ENCODE assay signal across 8 cellular contexts in genomic region chr16:4766875-4767628, GRCh38. TPM values are rescaled to one million over a fixed set of nuclear protein-coding genes. Genes with fewer than 3 reads are reported as not detected.
A peak's percentile ranks its signal among the peaks of the same experiment; 100 is the strongest.
DNase-seq lines count a peak whose midpoint lies in the region; ATAC-seq and TF ChIP-seq lines count a peak whose summit lies in the region.

TSS of gene ZNF500 (minus strand) at chr16:4767162. CDS start at chr16:4765978, 1,184 bp downstream.

- peaks cover 3 to 8% of the 10 kb centered on the region in 2 donors for H3K4me1 ChIP-seq in esophagus (ENCODE audit: control insufficient read depth in 2 of 2, insufficient read depth in 2 of 2, low read length in 1 of 2)
- H3K4me1 ChIP-seq in mucosa of stomach (ENCODE audit: control insufficient read depth, insufficient read depth, low read length): peaks cover 21% of the 10 kb centered on the region

- ATAC-seq in GM21737 (IDR thresholded peaks at IDR 0.05; ENCODE audit: unreplicated experiment): peak; percentile 93

- no peaks in the 10 kb centered on the region for H3K27me3 Mint-ChIP-seq in activated T-cell treated with anti-CD3 and anti-CD28 coated beads, Interleukin-2, amount 50 U/mL, for 24 hours

- DNase-seq in DMS79 (lab: John Stamatoyannopoulos, UW) (peak; percentile 82), KG1 (lab: John Stamatoyannopoulos, UW) (peak; percentile 94)
- DNase-seq in activated T-cell treated with anti-CD3 and anti-CD28 coated beads, Interleukin-2, amount 50 U/mL, for 24 hours: peak; percentile 100
- peak; percentile 99 for DNase-seq in stimulated activated CD8-positive, alpha-beta memory T cell treated with anti-CD3 and anti-CD28 coated beads, Interleukin-4, amount 100 ng/mL, for 48 hours

- H3K36me3 ChIP-seq in esophagus (ENCODE audit: control insufficient read depth in 2 of 2, insufficient read depth in 2 of 2, low read length in 1 of 2): peaks cover 3 to 19% of the 10 kb centered on the region in 2 donors
- peaks cover 1% of the 10 kb centered on the region for H3K36me3 ChIP-seq in mucosa of stomach (ENCODE audit: control insufficient read depth, insufficient read depth, low read length)

- H3K4me1 Mint-ChIP-seq in activated T-cell treated with anti-CD3 and anti-CD28 coated beads, Interleukin-2, amount 50 U/mL, for 24 hours (ENCODE audit: low read depth): peaks cover 33% of the 10 kb centered on the region

- H3K9me3 Mint-ChIP-seq in activated T-cell treated with anti-CD3 and anti-CD28 coated beads, Interleukin-2, amount 50 U/mL, for 24 hours: no peaks in the 10 kb centered on the region

- H3K27ac Mint-ChIP-seq in activated T-cell treated with anti-CD3 and anti-CD28 coated beads, Interleukin-2, amount 50 U/mL, for 24 hours: peak within 1 kb of the TSS; percentile 92

- peak within 1 kb of the TSS; percentile 86 for H3K4me3 Mint-ChIP-seq in activated T-cell treated with anti-CD3 and anti-CD28 coated beads, Interleukin-2, amount 50 U/mL, for 24 hours

- no peaks in the 10 kb centered on the region for H3K9me3 ChIP-seq in esophagus (ENCODE audit: control insufficient read depth in 2 of 2, insufficient read depth in 1 of 2, low read depth in 1 of 2, low read length in 1 of 2)
- no peaks in the 10 kb centered on the region for H3K9me3 ChIP-seq in mucosa of stomach (ENCODE audit: control insufficient read depth, low read length)

- H3K27ac ChIP-seq in esophagus (ENCODE audit: low read depth in 2 of 2, low read length in 1 of 2): peak within 1 kb of the TSS; percentile 88 to 96

- WGBS in esophagus, 2 donors: 1 to 2% methylated on average over 66 to 72 of the region's 72 CpGs

- H3K27me3 ChIP-seq in esophagus (ENCODE audit: control insufficient read depth in 1 of 2, insufficient read depth in 2 of 2, low read length in 2 of 2) (no peaks in the 10 kb centered on the region), mucosa of stomach (ENCODE audit: control insufficient read depth, insufficient read depth, low read length) (no peaks in the 10 kb centered on the region)

- H3K36me3 Mint-ChIP-seq in activated T-cell treated with anti-CD3 and anti-CD28 coated beads, Interleukin-2, amount 50 U/mL, for 24 hours (ENCODE audit: low read depth): peaks cover 35% of the 10 kb centered on the region

- peak within 1 kb of the TSS; percentile 95 to 99 for H3K4me3 ChIP-seq in esophagus (ENCODE audit: low read depth in 1 of 2, low read length in 2 of 2)
- peak within 1 kb of the TSS; percentile 74 for H3K4me3 ChIP-seq in mucosa of stomach (ENCODE audit: low read length)

- H3K9ac ChIP-seq in mucosa of stomach (ENCODE audit: low read length): peak within 1 kb of the TSS; percentile 90

TF ChIP-seq in PFSK-1, 5 proteins besides CTCF, POLR2A, EP300 and RAD21:
- no peak for TF ChIP-seq REST (IDR thresholded peaks at IDR 0.05; ENCODE audit: insufficient read depth in 1 of 2, low read depth in 2 of 2, low read length in 2 of 2)
- TF ChIP-seq SIN3A (IDR thresholded peaks at IDR 0.05; ENCODE audit: borderline replicate concordance, insufficient read depth, low read length): no peak
- TF ChIP-seq FOXP2 (optimal IDR thresholded peaks at IDR 0.05; ENCODE audit: borderline replicate concordance, extremely low read depth, extremely low read length, insufficient read depth): peak; percentile 89
- peak; percentile 76 for TF ChIP-seq POLR2AphosphoS5 (IDR thresholded peaks at IDR 0.05; ENCODE audit: low read depth, low read length)
- peak; percentile 59; the same call in 1 of the 2 replicates for TF ChIP-seq TAF1 (IDR thresholded peaks at IDR 0.05; ENCODE audit: borderline replicate concordance, insufficient read depth, low read length)

RNA-seq across cellular contexts. Expression of gene ZNF500, which starts in this region (rescaled TPM):
- polyA plus RNA-seq in PFSK-1 (2012; ENCODE audit: insufficient read length, low read depth): 8.4 TPM
- polyA plus RNA-seq in esophagus: 1 to 10 TPM; 4.4 to 8.9 TPM

Comparison
In these comparisons a context has a peak if more than half of its experiments do, and no peak if none do; other contexts are left out.
1. Peak in every context shown above with its lines: DNase-seq, ATAC-seq, H3K4me3 ChIP-seq and H3K27ac ChIP-seq.